Comparison of ENCODE assay signal across 19 cellular contexts in genomic region chr14:79483989-79484388, GRCh38.
DNase-seq lines count a peak whose midpoint lies in the region; ATAC-seq and TF ChIP-seq lines count a peak whose summit lies in the region.
"Had no signal": no experiment of that assay in that cellular context is flagged by ENCODE, and none has a peak within 500 bp of the region (broad histone marks: within the 10 kb centered on the region; RNA-seq: fewer than 3 reads in every experiment).

No MANE protein-coding gene starts in this region.

- H3K9me3 Mint-ChIP-seq in WTC11, result peaks cover 35% of the 10 kb centered on the region

- H2BK5ac ChIP-seq in neuronal stem cell (ENCODE audit: low read length), result no peak overlapping the region

- H3K27me3 ChIP-seq in SK-N-SH (ENCODE audit: insufficient read depth) (no peaks in the 10 kb centered on the region), neuronal stem cell (ENCODE audit: control insufficient read depth in 3 of 3, insufficient read depth in 3 of 3, low read depth in 1 of 3, low read length in 3 of 3) (no peaks in the 10 kb centered on the region)

- no peak overlapping the region for H3K23ac ChIP-seq in neuronal stem cell (ENCODE audit: low read depth, low read length, poor library complexity)

- H3K79me2 ChIP-seq in SK-N-SH (ENCODE audit: insufficient read depth), result no peaks in the 10 kb centered on the region

- H3F3A ChIP-seq in SK-N-SH (replicated peaks; ENCODE audit: insufficient read depth), result peaks cover 4% of the 10 kb centered on the region

- H2BK120ac ChIP-seq in neuronal stem cell (ENCODE audit: low read depth, low read length), result no peak overlapping the region

- H3K4me1 ChIP-seq in SK-N-SH (ENCODE audit: control insufficient read depth in 1 of 2, insufficient read depth in 2 of 2, low read depth in 1 of 2, low read length in 1 of 2) (peaks cover 0 to 9% of the 10 kb centered on the region in 2 experiments; a peak in 3 of 4 replicates), neuronal stem cell (ENCODE audit: control insufficient read depth in 2 of 2, insufficient read depth in 1 of 2, low read depth in 1 of 2, low read length in 2 of 2) (peaks cover 3 to 9% of the 10 kb centered on the region in 2 donors)

- POLR2A ChIA-PET in SK-N-SH (lab: Yijun Ruan, JAX), result no interaction called here
- POLR2A ChIA-PET in WTC11 (lab: Charles Lee), result no interaction called here

- CTCF ChIA-PET in SK-N-SH (lab: Yijun Ruan, JAX), result interaction anchor here (0.6 kb wide), 1 partner anchor 61 kb away, joined by 3 read pairs; no protein-coding TSS in a partner anchor
- CTCF ChIA-PET in WTC11 (lab: Charles Lee), result interaction anchor here (0.7 kb wide), 1 partner anchor 60 kb away, joined by 3 read pairs; no protein-coding TSS in a partner anchor

- H2BK15ac ChIP-seq in neuronal stem cell (ENCODE audit: low read length), result no peak overlapping the region

- no peak overlapping the region for H2AK5ac ChIP-seq in neuronal stem cell (ENCODE audit: low read depth, low read length)

- H3K36me3 ChIP-seq in SK-N-SH (replicated peaks in 1 of 2; ENCODE audit: control insufficient read depth in 1 of 2, insufficient read depth in 2 of 2, low read length in 1 of 2), result no peaks in the 10 kb centered on the region
- no peaks in the 10 kb centered on the region for H3K36me3 ChIP-seq in neuronal stem cell (replicated peaks in 1 of 2; ENCODE audit: control insufficient read depth in 2 of 2, insufficient read depth in 2 of 2, low read length in 2 of 2)

- TF ChIP-seq EP300 in SK-N-SH (IDR thresholded peaks at IDR 0.05; ENCODE audit: borderline replicate concordance in 1 of 2, low read depth in 1 of 2, low read length in 1 of 2), result no peak

- H3K9me2 ChIP-seq in SK-N-SH, result no peaks in the 10 kb centered on the region

- TF ChIP-seq CTCF in SK-N-SH (IDR thresholded peaks at IDR 0.05) (no peak), WTC11 (IDR thresholded peaks at IDR 0.05) (no peak)

- no peak overlapping the region for H3K18ac ChIP-seq in neuronal stem cell (ENCODE audit: low read length)

- H3K27ac ChIP-seq in SK-N-SH (ENCODE audit: low read depth in 2 of 2, low read length in 1 of 2) (peak overlapping the region in 1 of 2 experiments; percentile 47; a peak in 2 of 4 replicates), neuronal stem cell (replicated peaks; ENCODE audit: low read length) (no peak overlapping the region)
- H3K27ac ChIP-seq: 22Rv1, KMS-11 had no signal

- H3K4me2 ChIP-seq in SK-N-SH (peak overlapping the region; percentile 47), neuronal stem cell (ENCODE audit: insufficient read depth, low read length, poor library complexity, severe bottlenecking) (no peak overlapping the region)
- H3K4me2 ChIP-seq: KMS-11 had no signal

- H3K4me3 Mint-ChIP-seq in WTC11, result no peak overlapping the region
- H3K4me3 Mint-ChIP-seq: B cell; CD4-positive, CD25-positive, alpha-beta regulatory T cell had no signal

- H3K27me3 Mint-ChIP-seq in WTC11 (ENCODE audit: low read depth), result no peaks in the 10 kb centered on the region
- H3K27me3 Mint-ChIP-seq: B cell; CD4-positive, CD25-positive, alpha-beta regulatory T cell had no signal

- H3K4me3 ChIP-seq in SK-N-SH (ENCODE audit: low read depth in 2 of 2, low read length in 1 of 2) (0 out of 4 replicates have a peak overlapping the region, but pooled peaks of 1 of the 2 experiments have one; percentile 11), neuronal stem cell (ENCODE audit: low read length in 2 of 2) (no peak overlapping the region)

- H4K20me1 ChIP-seq in SK-N-SH (ENCODE audit: insufficient read depth), result no peaks in the 10 kb centered on the region

- H3K79me1 ChIP-seq in neuronal stem cell (ENCODE audit: low read depth, low read length), result no peaks in the 10 kb centered on the region

- no peak overlapping the region for H2BK12ac ChIP-seq in neuronal stem cell (ENCODE audit: low read length)

- H4K8ac ChIP-seq in neuronal stem cell (ENCODE audit: low read depth, low read length), result no peak overlapping the region

- H3K9ac ChIP-seq in SK-N-SH (no peak overlapping the region), neuronal stem cell (ENCODE audit: low read depth, low read length, poor library complexity) (no peak overlapping the region)
- H3K9ac ChIP-seq: KMS-11 had no signal

- peak overlapping the region; percentile 53; the same call in 1 of the 2 replicates for H2AFZ ChIP-seq in SK-N-SH (ENCODE audit: low read depth)
- H2AFZ ChIP-seq in neuronal stem cell (ENCODE audit: low read length), result peak overlapping the region; percentile 71

- ATAC-seq in SK-N-SH treated with all-trans-retinoic acid at 6 μM for 48 hours (no peak; the same call in 2 of the 3 replicates), WTC11 (peak; percentile 86), HG02623 (IDR thresholded peaks at IDR 0.05; ENCODE audit: unreplicated experiment) (no peak), HG03045 (IDR thresholded peaks at IDR 0.05; ENCODE audit: unreplicated experiment) (no peak), GM19328 (IDR thresholded peaks at IDR 0.05; ENCODE audit: unreplicated experiment) (no peak)
- ATAC-seq: HCT116, HepG2, Right ventricle myocardium inferior had no signal

- H3K14ac ChIP-seq in neuronal stem cell (ENCODE audit: low read length), result no peak overlapping the region

- TF ChIP-seq RAD21 in SK-N-SH (IDR thresholded peaks at IDR 0.05; ENCODE audit: low read length), result no peak

- no peaks in the 10 kb centered on the region for H3K9me3 ChIP-seq in SK-N-SH
- H3K9me3 ChIP-seq in neuronal stem cell (replicated peaks in 1 of 2; ENCODE audit: control insufficient read depth in 2 of 2, insufficient read depth in 1 of 2, low read depth in 1 of 2, low read length in 2 of 2), result no peaks in the 10 kb centered on the region

- peak overlapping the region; percentile 82 for H3K27ac Mint-ChIP-seq in WTC11
- H3K27ac Mint-ChIP-seq: B cell; CD4-positive, CD25-positive, alpha-beta regulatory T cell had no signal

- WGBS in SK-N-SH (ENCODE audit: low lambda C conversion rate), result 46% methylated on average over 5 of the region's 5 CpGs
- no CpG with 5 or more reads among the region's 5 CpGs for WGBS in neuronal stem cell (ENCODE audit: extremely low coverage in 2 of 2, insufficient read length in 2 of 2, insufficient replicate concordance in 1 of 2), 2 donors

- no peak overlapping the region for H4K91ac ChIP-seq in neuronal stem cell (ENCODE audit: low read depth, low read length, poor library complexity)

- 0 out of 2 replicates have a peak, but pooled peaks cover 6% of the 10 kb centered on the region for H3K36me3 Mint-ChIP-seq in WTC11
- H3K36me3 Mint-ChIP-seq: CD4-positive, CD25-positive, alpha-beta regulatory T cell had no signal

- DNase-seq in SK-N-SH, result no peak
- DNase-seq in WTC11 (ENCODE audit: low spot score), result peak; percentile 13
- DNase-seq in iPS DF 19.7 (ENCODE audit: low read depth, low spot score), result peak; percentile 52
- no peak for DNase-seq in neuronal stem cell (ENCODE audit: low spot score)
- DNase-seq: CD4-positive, CD25-positive, alpha-beta regulatory T cell; NCI-H1092 treated with DMSO at 0.1 percent for 48 hours; NCI-H2081 treated with DMSO at 0.1 percent for 48 hours; NCI-H510A; NCI-H82 had no signal

- H3K4me1 Mint-ChIP-seq in WTC11, result peaks cover 19% of the 10 kb centered on the region
- H3K4me1 Mint-ChIP-seq: B cell; CD4-positive, CD25-positive, alpha-beta regulatory T cell had no signal

- H3K4ac ChIP-seq in neuronal stem cell (ENCODE audit: low read length), result no peak overlapping the region

TF ChIP-seq in SK-N-SH, 30 proteins besides CTCF, POLR2A, EP300 and RAD21 (continues in another document):
- TF ChIP-seq RFX5 (IDR thresholded peaks at IDR 0.05; ENCODE audit: low read length) (no peak), YY1 (IDR thresholded peaks at IDR 0.05; ENCODE audit: low read depth) (no peak), IRF3 (IDR thresholded peaks at IDR 0.05; ENCODE audit: low read depth, low read length) (no peak), FOXJ3 (CRISPR knock-in tag; IDR thresholded peaks at IDR 0.05) (no peak)

TF ChIP-seq in SK-N-SH treated with all-trans-retinoic acid at 6 μM for 48 hours, 23 proteins besides CTCF, POLR2A, EP300 and RAD21 (continues in another document):
- TF ChIP-seq OSR1 (CRISPR knock-in tag; IDR thresholded peaks at IDR 0.05) (no peak), ZFP3 (CRISPR knock-in tag; IDR thresholded peaks at IDR 0.05) (no peak), CSDC2 (CRISPR knock-in tag; IDR thresholded peaks at IDR 0.05) (no peak), ZNF565 (CRISPR knock-in tag; conservative IDR thresholded peaks at IDR 0.05; ENCODE audit: low read depth) (no peak)

TF ChIP-seq in WTC11, 78 proteins besides CTCF, POLR2A, EP300 and RAD21:
- no peak for TF ChIP-seq SMAD3 (CRISPR knock-in tag; IDR thresholded peaks at IDR 0.05; ENCODE audit: borderline replicate concordance)
- TF ChIP-seq SP1 (CRISPR knock-in tag; conservative IDR thresholded peaks at IDR 0.05), result no peak
- no peak for TF ChIP-seq ZNF219 (CRISPR knock-in tag; IDR thresholded peaks at IDR 0.05; ENCODE audit: borderline replicate concordance)
- TF ChIP-seq, protein P1, sequence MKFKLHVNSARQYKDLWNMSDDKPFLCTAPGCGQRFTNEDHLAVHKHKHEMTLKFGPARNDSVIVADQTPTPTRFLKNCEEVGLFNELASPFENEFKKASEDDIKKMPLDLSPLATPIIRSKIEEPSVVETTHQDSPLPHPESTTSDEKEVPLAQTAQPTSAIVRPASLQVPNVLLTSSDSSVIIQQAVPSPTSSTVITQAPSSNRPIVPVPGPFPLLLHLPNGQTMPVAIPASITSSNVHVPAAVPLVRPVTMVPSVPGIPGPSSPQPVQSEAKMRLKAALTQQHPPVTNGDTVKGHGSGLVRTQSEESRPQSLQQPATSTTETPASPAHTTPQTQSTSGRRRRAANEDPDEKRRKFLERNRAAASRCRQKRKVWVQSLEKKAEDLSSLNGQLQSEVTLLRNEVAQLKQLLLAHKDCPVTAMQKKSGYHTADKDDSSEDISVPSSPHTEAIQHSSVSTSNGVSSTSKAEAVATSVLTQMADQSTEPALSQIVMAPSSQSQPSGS (CRISPR knock-in tag; IDR thresholded peaks at IDR 0.05; ENCODE audit: borderline replicate concordance, low read depth), result no peak

Comparison
In these comparisons a context has a peak if more than half of its experiments do, and no peak if none do; other contexts are left out.
1. DNase-seq: peak in WTC11 (single experiment) and iPS DF 19.7 (single experiment); none in SK-N-SH (single experiment) and neuronal stem cell (single experiment).